In genomic region chr9:34612788-34613390, GRCh38 we compare ENCODE assay signal across 8 cellular contexts. TPM values are rescaled to one million over a fixed set of nuclear protein-coding genes. Genes with fewer than 3 reads are reported as not detected.
DNase-seq lines count a peak whose midpoint lies in the region; TF ChIP-seq lines count a peak whose summit lies in the region.

No MANE protein-coding gene starts in this region.

- TF ChIP-seq CTCF in tibial nerve (IDR thresholded peaks at IDR 0.05): peak; percentile 79 to 88 (median 84)

- no peaks in the 10 kb centered on the region for H3K27me3 Mint-ChIP-seq in activated naive CD4-positive, alpha-beta T cell treated with anti-CD3 and anti-CD28 coated beads, Interleukin-2, amount 10 ng/mL, durations not matched to agents 7 days and 5 days

- H3K36me3 Mint-ChIP-seq in activated naive CD4-positive, alpha-beta T cell treated with anti-CD3 and anti-CD28 coated beads, Interleukin-2, amount 10 ng/mL, durations not matched to agents 7 days and 5 days: peaks cover 31% of the 10 kb centered on the region

- peaks cover 26% of the 10 kb centered on the region for H3K4me1 Mint-ChIP-seq in activated naive CD4-positive, alpha-beta T cell treated with anti-CD3 and anti-CD28 coated beads, Interleukin-2, amount 10 ng/mL, durations not matched to agents 7 days and 5 days

- H3K4me1 ChIP-seq in tibial nerve: peaks cover 0 to 28% (median 15%) of the 10 kb centered on the region in 4 donors

- CTCF ChIA-PET in activated naive CD4-positive, alpha-beta T cell treated with anti-CD3 and anti-CD28 coated beads, Interleukin-2, amount 10 ng/mL, durations not matched to agents 7 days and 5 days (lab: Charles Lee): interaction anchor here (0.7 to 8.5 kb wide), 9 partner anchors 9 to 160 kb away, joined by 3 to 130 read pairs (median 3); partner anchors contain the start of genes GALT and SIGMAR1

- TF ChIP-seq EP300 in tibial nerve (IDR thresholded peaks at IDR 0.05): no peak

- peak overlapping the region; percentile 74 to 96 (median 93) for H3K27ac ChIP-seq in tibial nerve

- peaks cover 0 to 58% (median 9%) of the 10 kb centered on the region in 3 donors for H3K36me3 ChIP-seq in tibial nerve

- H3K4me3 ChIP-seq in tibial nerve: peak overlapping the region; percentile 58 to 81 (median 72)

- WGBS in tibial nerve, 2 donors: 1 to 2% methylated on average over 15 of the region's 15 CpGs

- H3K9me3 ChIP-seq in tibial nerve: no peaks in the 10 kb centered on the region

- H3K4me3 Mint-ChIP-seq in activated naive CD4-positive, alpha-beta T cell treated with anti-CD3 and anti-CD28 coated beads, Interleukin-2, amount 10 ng/mL, durations not matched to agents 7 days and 5 days: peak overlapping the region; percentile 91

- H3K27me3 ChIP-seq in tibial nerve: no peaks in the 10 kb centered on the region

- DNase-seq in activated gamma-delta T cell treated with Interleukin-2 at 50 U/mL for 16 hours: peak; percentile 72
- no peak for DNase-seq in activated gamma-delta T cell (lab: John Stamatoyannopoulos, UW)
- DNase-seq in LoVo (ENCODE audit: low spot score): peak; percentile 82
- peak; percentile 79 for DNase-seq in SK-MEL-5 (ENCODE audit: low read depth, low spot score)
- DNase-seq in activated naive CD4-positive, alpha-beta T cell treated with anti-CD3 and anti-CD28 coated beads, Interleukin-2, amount 10 ng/mL, durations not matched to agents 7 days and 5 days: peak; percentile 78
- peak; percentile 85 for DNase-seq in germinal center (ENCODE audit: low spot score)
- DNase-seq in nucleus accumbens (lab: John Stamatoyannopoulos, UW): peak in 49 of 56 donors; percentile 13 to 88 (median 58)
- peak in 1 of 2 donors; percentile 83 for DNase-seq in tibial nerve (ENCODE audit: low spot score in 2 of 2)

- H3K9me3 Mint-ChIP-seq in activated naive CD4-positive, alpha-beta T cell treated with anti-CD3 and anti-CD28 coated beads, Interleukin-2, amount 10 ng/mL, durations not matched to agents 7 days and 5 days: no peaks in the 10 kb centered on the region

- TF ChIP-seq POLR2A in tibial nerve (IDR thresholded peaks at IDR 0.05): no peak

- H3K27ac Mint-ChIP-seq in activated naive CD4-positive, alpha-beta T cell treated with anti-CD3 and anti-CD28 coated beads, Interleukin-2, amount 10 ng/mL, durations not matched to agents 7 days and 5 days: peak overlapping the region; percentile 89

- in situ Hi-C loops in SK-MEL-5 (cut with HindIII; ENCODE audit: low pct_unique_long_range_greater_than_20kb, low sequenced_read_pairs): no loop called here

RNA-seq across cellular contexts. Expression of gene RPP25L, which starts 1.0 kb away (rescaled TPM):
- total RNA-seq in SK-MEL-5 (2014; rRNA removed; shearing (Covaris generic)): 35.7 and 44.8 TPM in 2 replicates
- 42.2 and 43.2 TPM in 2 replicates for polyA plus RNA-seq in SK-MEL-5 (2015; cell fraction: cytosol; rRNA removed)
- 11.3 and 15.6 TPM in 2 replicates for polyA plus RNA-seq in SK-MEL-5 (2015; cell fraction: nucleus; rRNA removed)
- 10 to 100 TPM; 31.4 to 45.9 (median 45.4) TPM for total RNA-seq in tibial nerve

RNA-seq across cellular contexts. Expression of gene DCTN3, which starts 7.4 kb away (rescaled TPM):
- total RNA-seq in SK-MEL-5 (2014; rRNA removed; shearing (Covaris generic)): 59.7 and 70.2 TPM in 2 replicates
- 52.9 and 64.3 TPM in 2 replicates for polyA plus RNA-seq in SK-MEL-5 (2015; cell fraction: cytosol; rRNA removed)
- polyA plus RNA-seq in SK-MEL-5 (2015; cell fraction: nucleus; rRNA removed): 24.1 and 49.6 TPM in 2 replicates
- 10 to 100 TPM; 64.7 to 87.5 (median 73.7) TPM for total RNA-seq in tibial nerve

RNA-seq across cellular contexts. Expression of gene ARID3C, which starts 16.0 kb away (rescaled TPM):
- total RNA-seq in SK-MEL-5 (2014; rRNA removed; shearing (Covaris generic)): 0.11 and 0.26 TPM in 2 replicates
- polyA plus RNA-seq in SK-MEL-5 (2015; cell fraction: cytosol; rRNA removed): 0.24 TPM in 1 of 2 replicates, not detected in the other
- not detected in 2 replicates for polyA plus RNA-seq in SK-MEL-5 (2015; cell fraction: nucleus; rRNA removed)
- total RNA-seq in tibial nerve: 1 to 10 TPM in 2 of 4 donors, under 1 TPM in 2; 0.30 to 2.1 (median 1.3) TPM

RNA-seq across cellular contexts. Expression of gene CNTFR, which starts 23.4 kb away (rescaled TPM):
- total RNA-seq in SK-MEL-5 (2014; rRNA removed; shearing (Covaris generic)): 1.1 TPM in 2 replicates
- 2.4 and 3.5 TPM in 2 replicates for polyA plus RNA-seq in SK-MEL-5 (2015; cell fraction: cytosol; rRNA removed)
- 0.28 and 2.4 TPM in 2 replicates for polyA plus RNA-seq in SK-MEL-5 (2015; cell fraction: nucleus; rRNA removed)
- total RNA-seq in tibial nerve: 10 to 100 TPM; 19.8 to 40.9 (median 34.7) TPM

RNA-seq across cellular contexts. Expression of gene SIGMAR1, which starts 24.7 kb away (rescaled TPM):
- 94.0 and 119 TPM in 2 replicates for total RNA-seq in SK-MEL-5 (2014; rRNA removed; shearing (Covaris generic))
- 304 and 319 TPM in 2 replicates for polyA plus RNA-seq in SK-MEL-5 (2015; cell fraction: cytosol; rRNA removed)
- polyA plus RNA-seq in SK-MEL-5 (2015; cell fraction: nucleus; rRNA removed): 67.7 and 101 TPM in 2 replicates
- 100 to 1,000 TPM in 2 of 4 donors, 10 to 100 TPM in 2; 92.6 to 128 (median 107) TPM for total RNA-seq in tibial nerve
